Comparison of ENCODE assay signal across 8 cellular contexts in the genomic region with DNA sequence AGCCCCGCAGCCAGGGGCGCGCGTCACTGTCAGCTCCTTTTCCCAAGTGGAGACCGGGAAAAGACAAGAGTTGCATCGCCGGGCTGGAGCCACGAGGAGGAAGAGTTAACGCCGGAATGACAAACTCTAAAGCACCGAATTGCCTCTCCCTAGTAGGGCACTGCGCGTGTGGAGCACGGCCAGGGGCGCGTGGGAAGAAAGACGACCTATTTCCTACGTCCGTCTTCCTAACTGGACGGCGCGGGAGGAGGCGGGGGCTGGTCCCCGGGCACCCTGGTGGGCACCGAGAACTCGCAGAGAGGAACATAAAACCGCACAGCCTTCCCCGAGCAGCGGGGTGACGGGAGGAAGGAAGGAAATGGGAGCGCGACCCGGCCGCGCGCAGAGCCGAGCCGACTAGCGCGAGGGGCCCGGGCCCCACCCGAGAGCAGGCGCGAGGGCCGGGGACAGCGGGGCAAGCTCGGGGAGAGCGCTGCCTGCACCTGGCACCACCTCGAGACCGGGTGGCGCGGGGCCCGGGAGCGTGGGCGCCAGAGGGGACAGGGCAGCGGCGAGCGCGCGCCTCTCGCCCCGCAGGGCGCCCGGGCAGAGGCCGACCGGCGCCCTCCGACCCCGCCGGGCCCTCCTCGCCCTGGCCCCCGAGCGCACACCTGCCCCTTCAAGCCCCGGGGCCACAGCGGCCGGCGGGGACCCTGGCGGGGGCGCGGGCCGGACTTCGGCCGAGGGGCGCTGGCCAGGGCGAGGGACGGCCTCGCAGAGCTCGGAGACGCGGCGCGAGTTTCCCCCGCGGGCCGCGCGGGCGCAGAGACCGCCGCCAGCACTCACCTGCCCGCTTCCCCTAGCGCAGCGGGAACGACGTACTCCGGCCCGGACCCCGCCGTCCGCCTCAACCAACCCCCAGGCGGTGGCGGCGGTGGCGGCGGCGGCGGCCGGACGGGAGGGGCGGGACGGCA. TPM values are rescaled to one million over a fixed set of nuclear protein-coding genes. Genes with fewer than 3 reads are reported as not detected.
A peak's percentile ranks its signal among the peaks of the same experiment; 100 is the strongest.
DNase-seq lines count a peak whose midpoint lies in the region; ATAC-seq and TF ChIP-seq lines count a peak whose summit lies in the region.

No MANE protein-coding gene starts in this region.

- intact Hi-C loops in mucosa of descending colon (cut with DNase I, micrococcal nuclease) = no loop called here

- ATAC-seq in HG02642 (IDR thresholded peaks at IDR 0.05; ENCODE audit: poor library complexity, unreplicated experiment) (peak; percentile 5), mucosa of descending colon (peak; percentile 0)
- peak; percentile 0 for ATAC-seq in stimulated activated effector memory CD8-positive, alpha-beta T cell treated with anti-CD3 and anti-CD28 coated beads, Interleukin-12 subunit alpha, Interleukin-12 subunit beta, amount 100 ng/mL, for 72 hours

- no peaks in the 10 kb centered on the region for H3K9me3 ChIP-seq in mucosa of descending colon

- peak overlapping the region; percentile 83 for H3K27ac Mint-ChIP-seq in stimulated activated effector memory CD8-positive, alpha-beta T cell treated with anti-CD3 and anti-CD28 coated beads, Interleukin-12 subunit alpha, Interleukin-12 subunit beta, amount 100 ng/mL, for 72 hours

- no peak for TF ChIP-seq CTCF in epithelial cell of proximal tubule (conservative IDR thresholded peaks at IDR 0.05; ENCODE audit: low read depth, low read length)
- no peak for TF ChIP-seq CTCF in mucosa of descending colon (IDR thresholded peaks at IDR 0.05)

- no peaks in the 10 kb centered on the region for H3K36me3 ChIP-seq in mucosa of descending colon (ENCODE audit: low read depth)

- no peaks in the 10 kb centered on the region for H3K9me3 Mint-ChIP-seq in stimulated activated effector memory CD8-positive, alpha-beta T cell treated with anti-CD3 and anti-CD28 coated beads, Interleukin-12 subunit alpha, Interleukin-12 subunit beta, amount 100 ng/mL, for 72 hours

- H3K4me3 ChIP-seq in epithelial cell of proximal tubule (ENCODE audit: low read depth, low read length) = peak overlapping the region; percentile 77
- H3K4me3 ChIP-seq in mucosa of descending colon = peak overlapping the region; percentile 91

- H3K36me3 Mint-ChIP-seq in stimulated activated effector memory CD8-positive, alpha-beta T cell treated with anti-CD3 and anti-CD28 coated beads, Interleukin-12 subunit alpha, Interleukin-12 subunit beta, amount 100 ng/mL, for 72 hours = peaks cover 17% of the 10 kb centered on the region

- peaks cover 22% of the 10 kb centered on the region for H3K4me1 ChIP-seq in mucosa of descending colon (ENCODE audit: low read depth)

- peaks cover 59% of the 10 kb centered on the region for H3K4me1 Mint-ChIP-seq in stimulated activated effector memory CD8-positive, alpha-beta T cell treated with anti-CD3 and anti-CD28 coated beads, Interleukin-12 subunit alpha, Interleukin-12 subunit beta, amount 100 ng/mL, for 72 hours

- peak overlapping the region; percentile 97 for H3K4me3 Mint-ChIP-seq in stimulated activated effector memory CD8-positive, alpha-beta T cell treated with anti-CD3 and anti-CD28 coated beads, Interleukin-12 subunit alpha, Interleukin-12 subunit beta, amount 100 ng/mL, for 72 hours

- DNase-seq in NCI-H1694 treated with DMSO at 0.1 percent for 48 hours (lab: John Stamatoyannopoulos, UW) = peak; percentile 11
- no peak for DNase-seq in NCI-H1694 (lab: John Stamatoyannopoulos, UW)
- peak; percentile 54 to 61 for DNase-seq in NCI-H526 (lab: John Stamatoyannopoulos, UW)
- DNase-seq in activated T-cell treated with anti-CD3 and anti-CD28 coated beads, Interleukin-2, amount 50 U/mL, for 1 hour = peak; percentile 45
- no peak for DNase-seq in epithelial cell of proximal tubule (ENCODE audit: low read depth)
- peak; percentile 54 to 81 (median 72) for DNase-seq in mucosa of descending colon
- peak; percentile 22 to 71 for DNase-seq in stimulated activated effector memory CD8-positive, alpha-beta T cell treated with anti-CD3 and anti-CD28 coated beads, Interleukin-12 subunit alpha, Interleukin-12 subunit beta, amount 100 ng/mL, for 72 hours (ENCODE audit: low spot score in 2 of 2)

RNA-seq across cellular contexts. Expression of gene SETD3, which starts 0.5 kb away (rescaled TPM):
- total RNA-seq in epithelial cell of proximal tubule (44.3 and 48.5 TPM in 2 replicates), mucosa of descending colon (100 to 1,000 TPM in 1 of 3 donors, 10 to 100 TPM in 2; 61.6 to 119 (median 61.6) TPM)

RNA-seq across cellular contexts. Expression of gene CCNK, which starts 1.0 kb away (rescaled TPM):
- total RNA-seq in epithelial cell of proximal tubule = 8.4 and 11.3 TPM in 2 replicates
- total RNA-seq in mucosa of descending colon = 10 to 100 TPM; 47.4 to 68.4 (median 64.5) TPM

Comparison
In these comparisons a context has a peak if more than half of its experiments do, and no peak if none do; other contexts are left out.
1. DNase-seq: peak in NCI-H1694 treated with DMSO at 0.1 percent for 48 hours (single experiment), NCI-H526 (2 of 2), activated T-cell treated with anti-CD3 and anti-CD28 coated beads, Interleukin-2, amount 50 U/mL, for 1 hour (single experiment), mucosa of descending colon (3 of 3) and stimulated activated effector memory CD8-positive, alpha-beta T cell treated with anti-CD3 and anti-CD28 coated beads, Interleukin-12 subunit alpha, Interleukin-12 subunit beta, amount 100 ng/mL, for 72 hours (2 of 2); none in NCI-H1694 (single experiment) and epithelial cell of proximal tubule (single experiment).
2. Peak in every context shown above with its lines, with median percentiles within 50 percentile points of each other: ATAC-seq.